In the genomic region with DNA sequence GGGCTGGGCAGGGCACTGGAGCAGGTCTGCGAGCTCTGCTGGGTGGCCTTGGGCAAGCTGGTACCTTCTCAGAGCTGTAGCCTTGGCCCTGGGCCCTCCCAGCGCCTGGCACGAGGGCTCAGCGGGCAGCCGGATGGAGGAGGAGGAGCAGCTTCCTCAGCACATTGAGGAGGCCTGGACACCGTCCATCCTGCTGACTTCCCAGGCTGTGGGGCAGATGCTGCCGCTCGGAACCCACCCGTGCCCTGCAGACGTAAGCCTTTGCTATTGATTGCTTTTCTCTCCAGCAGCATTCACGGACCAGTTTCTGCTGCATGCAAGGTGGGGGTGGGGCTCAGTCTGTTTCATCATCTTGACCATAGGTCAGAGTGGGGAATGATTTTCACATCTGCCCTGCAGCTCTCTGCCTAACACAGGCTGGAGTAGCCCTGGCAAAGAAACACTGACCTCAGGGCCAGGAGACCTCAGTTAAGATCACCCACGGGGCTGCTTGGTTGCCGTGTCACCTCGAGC, we compare ENCODE assay signal across 1 cellular context.
TF ChIP-seq lines count a peak whose summit lies in the region.

No MANE protein-coding gene starts in this region.

TF ChIP-seq in HepG2, 621 proteins besides CTCF, POLR2A, EP300 and RAD21 (continued from another document and continues in another):
- no peak for TF ChIP-seq ZBED4 (CRISPR knock-in tag; IDR thresholded peaks at IDR 0.05; ENCODE audit: borderline replicate concordance)
- no peak for TF ChIP-seq KLF9 (CRISPR knock-in tag; IDR thresholded peaks at IDR 0.05; ENCODE audit: low read depth)
- TF ChIP-seq ATF4 (CRISPR knock-in tag; IDR thresholded peaks at IDR 0.05) = peak in 1 of 2 experiments; percentile 89; a peak in 2 of 4 replicates
- TF ChIP-seq ARID2 (CRISPR knock-in tag; IDR thresholded peaks at IDR 0.05; ENCODE audit: borderline replicate concordance) = 0 out of 2 replicates have a peak, but pooled peaks have one; percentile 47
- TF ChIP-seq ZNF777 (CRISPR knock-in tag; IDR thresholded peaks at IDR 0.05) = 0 out of 2 replicates have a peak, but pooled peaks have one; percentile 38
- peak; percentile 27; the same call in 1 of the 2 replicates for TF ChIP-seq NFAT5 (CRISPR knock-in tag; IDR thresholded peaks at IDR 0.05)
- TF ChIP-seq, protein P1, sequence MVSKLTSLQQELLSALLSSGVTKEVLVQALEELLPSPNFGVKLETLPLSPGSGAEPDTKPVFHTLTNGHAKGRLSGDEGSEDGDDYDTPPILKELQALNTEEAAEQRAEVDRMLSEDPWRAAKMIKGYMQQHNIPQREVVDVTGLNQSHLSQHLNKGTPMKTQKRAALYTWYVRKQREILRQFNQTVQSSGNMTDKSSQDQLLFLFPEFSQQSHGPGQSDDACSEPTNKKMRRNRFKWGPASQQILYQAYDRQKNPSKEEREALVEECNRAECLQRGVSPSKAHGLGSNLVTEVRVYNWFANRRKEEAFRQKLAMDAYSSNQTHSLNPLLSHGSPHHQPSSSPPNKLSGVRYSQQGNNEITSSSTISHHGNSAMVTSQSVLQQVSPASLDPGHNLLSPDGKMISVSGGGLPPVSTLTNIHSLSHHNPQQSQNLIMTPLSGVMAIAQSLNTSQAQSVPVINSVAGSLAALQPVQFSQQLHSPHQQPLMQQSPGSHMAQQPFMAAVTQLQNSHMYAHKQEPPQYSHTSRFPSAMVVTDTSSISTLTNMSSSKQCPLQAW (CRISPR knock-in tag; IDR thresholded peaks at IDR 0.05) = no peak
- TF ChIP-seq, protein P2, sequence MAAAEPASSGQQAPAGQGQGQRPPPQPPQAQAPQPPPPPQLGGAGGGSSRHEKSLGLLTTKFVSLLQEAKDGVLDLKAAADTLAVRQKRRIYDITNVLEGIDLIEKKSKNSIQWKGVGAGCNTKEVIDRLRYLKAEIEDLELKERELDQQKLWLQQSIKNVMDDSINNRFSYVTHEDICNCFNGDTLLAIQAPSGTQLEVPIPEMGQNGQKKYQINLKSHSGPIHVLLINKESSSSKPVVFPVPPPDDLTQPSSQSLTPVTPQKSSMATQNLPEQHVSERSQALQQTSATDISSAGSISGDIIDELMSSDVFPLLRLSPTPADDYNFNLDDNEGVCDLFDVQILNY (CRISPR knock-in tag; conservative IDR thresholded peaks at IDR 0.05) = no peak
- 0 out of 2 replicates have a peak, but pooled peaks have one; percentile 43 for TF ChIP-seq REPIN1 (CRISPR knock-in tag; IDR thresholded peaks at IDR 0.05; ENCODE audit: borderline replicate concordance, low read depth)
- TF ChIP-seq NR0B2 (CRISPR knock-in tag; IDR thresholded peaks at IDR 0.05) = no peak
- TF ChIP-seq, protein P3, sequence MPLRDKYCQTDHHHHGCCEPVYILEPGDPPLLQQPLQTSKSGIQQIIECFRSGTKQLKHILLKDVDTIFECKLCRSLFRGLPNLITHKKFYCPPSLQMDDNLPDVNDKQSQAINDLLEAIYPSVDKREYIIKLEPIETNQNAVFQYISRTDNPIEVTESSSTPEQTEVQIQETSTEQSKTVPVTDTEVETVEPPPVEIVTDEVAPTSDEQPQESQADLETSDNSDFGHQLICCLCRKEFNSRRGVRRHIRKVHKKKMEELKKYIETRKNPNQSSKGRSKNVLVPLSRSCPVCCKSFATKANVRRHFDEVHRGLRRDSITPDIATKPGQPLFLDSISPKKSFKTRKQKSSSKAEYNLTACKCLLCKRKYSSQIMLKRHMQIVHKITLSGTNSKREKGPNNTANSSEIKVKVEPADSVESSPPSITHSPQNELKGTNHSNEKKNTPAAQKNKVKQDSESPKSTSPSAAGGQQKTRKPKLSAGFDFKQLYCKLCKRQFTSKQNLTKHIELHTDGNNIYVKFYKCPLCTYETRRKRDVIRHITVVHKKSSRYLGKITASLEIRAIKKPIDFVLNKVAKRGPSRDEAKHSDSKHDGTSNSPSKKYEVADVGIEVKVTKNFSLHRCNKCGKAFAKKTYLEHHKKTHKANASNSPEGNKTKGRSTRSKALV (CRISPR knock-in tag; IDR thresholded peaks at IDR 0.05) = no peak
- TF ChIP-seq, protein P4, sequence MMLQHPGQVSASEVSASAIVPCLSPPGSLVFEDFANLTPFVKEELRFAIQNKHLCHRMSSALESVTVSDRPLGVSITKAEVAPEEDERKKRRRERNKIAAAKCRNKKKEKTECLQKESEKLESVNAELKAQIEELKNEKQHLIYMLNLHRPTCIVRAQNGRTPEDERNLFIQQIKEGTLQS (CRISPR knock-in tag; IDR thresholded peaks at IDR 0.05) = peak; percentile 61; the same call in 1 of the 2 replicates
- TF ChIP-seq MIXL1 (CRISPR knock-in tag; IDR thresholded peaks at IDR 0.05) = 0 out of 2 replicates have a peak, but pooled peaks have one; percentile 22
- TF ChIP-seq HMGA1 (CRISPR knock-in tag; conservative IDR thresholded peaks at IDR 0.05) = no peak
- TF ChIP-seq DNMT3B (CRISPR knock-in tag; conservative IDR thresholded peaks at IDR 0.05) = no peak
- TF ChIP-seq, protein P5, sequence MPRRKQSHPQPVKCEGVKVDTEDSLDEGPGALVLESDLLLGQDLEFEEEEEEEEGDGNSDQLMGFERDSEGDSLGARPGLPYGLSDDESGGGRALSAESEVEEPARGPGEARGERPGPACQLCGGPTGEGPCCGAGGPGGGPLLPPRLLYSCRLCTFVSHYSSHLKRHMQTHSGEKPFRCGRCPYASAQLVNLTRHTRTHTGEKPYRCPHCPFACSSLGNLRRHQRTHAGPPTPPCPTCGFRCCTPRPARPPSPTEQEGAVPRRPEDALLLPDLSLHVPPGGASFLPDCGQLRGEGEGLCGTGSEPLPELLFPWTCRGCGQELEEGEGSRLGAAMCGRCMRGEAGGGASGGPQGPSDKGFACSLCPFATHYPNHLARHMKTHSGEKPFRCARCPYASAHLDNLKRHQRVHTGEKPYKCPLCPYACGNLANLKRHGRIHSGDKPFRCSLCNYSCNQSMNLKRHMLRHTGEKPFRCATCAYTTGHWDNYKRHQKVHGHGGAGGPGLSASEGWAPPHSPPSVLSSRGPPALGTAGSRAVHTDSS (CRISPR knock-in tag; conservative IDR thresholded peaks at IDR 0.05) = no peak
- no peak for TF ChIP-seq FOXA1 (IDR thresholded peaks at IDR 0.05)
- TF ChIP-seq FOXA1 (CRISPR knock-in tag; IDR thresholded peaks at IDR 0.05) = no peak
- TF ChIP-seq PAXIP1 (CRISPR knock-in tag; conservative IDR thresholded peaks at IDR 0.05) = no peak; the same call in 1 of the 2 replicates
- no peak for TF ChIP-seq MIER2 (CRISPR knock-in tag; IDR thresholded peaks at IDR 0.05)
- no peak for TF ChIP-seq MLLT10 (CRISPR knock-in tag; IDR thresholded peaks at IDR 0.05)
- TF ChIP-seq RFXANK (CRISPR knock-in tag; IDR thresholded peaks at IDR 0.05) = no peak
- peak; percentile 45; the same call in 1 of the 2 replicates for TF ChIP-seq HDAC1 (CRISPR knock-in tag; IDR thresholded peaks at IDR 0.05)
- 0 out of 2 replicates have a peak, but pooled peaks have one; percentile 37 for TF ChIP-seq BRF2 (CRISPR knock-in tag; IDR thresholded peaks at IDR 0.05)
- TF ChIP-seq ZNF232 (CRISPR knock-in tag; IDR thresholded peaks at IDR 0.05; ENCODE audit: borderline replicate concordance) = 0 out of 2 replicates have a peak, but pooled peaks have one; percentile 50
- no peak for TF ChIP-seq GATA4 (IDR thresholded peaks at IDR 0.05; ENCODE audit: borderline replicate concordance, low read depth)
- TF ChIP-seq MZF1 (CRISPR knock-in tag; IDR thresholded peaks at IDR 0.05; ENCODE audit: borderline replicate concordance) = no peak
- TF ChIP-seq ZNF670 (CRISPR knock-in tag; IDR thresholded peaks at IDR 0.05; ENCODE audit: borderline replicate concordance) = no peak; the same call in 1 of the 2 replicates
- TF ChIP-seq ZNF782 (CRISPR knock-in tag; IDR thresholded peaks at IDR 0.05; ENCODE audit: borderline replicate concordance) = no peak
